In the genomic region with DNA sequence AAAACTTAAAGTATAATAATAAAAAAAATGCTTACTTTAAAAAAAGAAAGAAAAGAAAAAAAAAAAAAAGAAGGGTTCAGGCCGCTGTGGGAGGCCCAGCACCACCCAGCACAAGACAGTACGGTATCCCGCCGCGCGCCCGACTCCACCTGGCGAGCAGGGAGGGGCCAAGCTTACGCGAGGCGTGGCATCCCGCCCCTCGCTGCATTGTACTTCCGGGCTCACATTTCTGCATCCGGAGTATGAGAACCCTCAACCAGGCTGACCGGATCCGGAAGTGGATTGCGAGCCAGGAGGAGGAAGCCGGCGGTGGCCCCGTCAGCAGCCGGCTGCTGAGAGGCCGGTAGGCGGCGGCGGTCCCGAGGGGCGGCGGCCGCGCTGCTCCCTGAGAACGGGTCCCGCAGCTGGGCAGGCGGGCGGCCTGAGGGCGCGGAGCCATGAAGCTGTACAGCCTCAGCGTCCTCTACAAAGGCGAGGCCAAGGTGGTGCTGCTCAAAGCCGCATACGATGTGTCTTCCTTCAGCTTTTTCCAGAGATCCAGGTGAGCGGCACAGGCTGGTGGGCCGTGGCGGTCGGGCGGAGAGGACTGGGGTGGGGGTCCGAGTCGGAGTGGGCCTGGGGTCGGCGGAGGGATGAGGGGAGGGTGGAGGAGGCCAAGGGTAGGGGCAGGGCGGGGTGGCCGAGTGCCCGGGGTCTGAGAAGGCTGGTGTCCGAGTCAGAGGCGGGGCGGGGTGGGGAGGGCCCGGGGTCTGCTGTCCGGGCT, we compare ENCODE assay signal across 1 cellular context.
TF ChIP-seq lines count a peak whose summit lies in the region.

A gene (plus strand): TSS at position 280 of the 763 bp plus-strand sequence. CDS start 158 bp downstream, at position 438.

TF ChIP-seq in HCT116, 20 proteins besides CTCF, POLR2A, EP300 and RAD21 (continued from another document):
- no peak for TF ChIP-seq JUND (IDR thresholded peaks at IDR 0.05)
- peak; percentile 87 for TF ChIP-seq ELF1 (IDR thresholded peaks at IDR 0.05; ENCODE audit: borderline replicate concordance, low read depth)
- peak; percentile 30 for TF ChIP-seq YY1 (IDR thresholded peaks at IDR 0.05; ENCODE audit: extremely low read depth, insufficient replicate concordance, low read depth, low read length)
- TF ChIP-seq TCF7L2 (IDR thresholded peaks at IDR 0.05; ENCODE audit: borderline replicate concordance, extremely low read depth, insufficient read depth, insufficient read length) = peak; percentile 12
- peak; percentile 92 for TF ChIP-seq POLR2AphosphoS5 (IDR thresholded peaks at IDR 0.05; ENCODE audit: low read depth, low read length)
- no peak for TF ChIP-seq EZH2phosphoT487 (IDR thresholded peaks at IDR 0.05; ENCODE audit: borderline replicate concordance)
- TF ChIP-seq CBX3 (IDR thresholded peaks at IDR 0.05; ENCODE audit: low read depth) = peak; percentile 38
- peak; percentile 90 for TF ChIP-seq SIN3A (IDR thresholded peaks at IDR 0.05; ENCODE audit: low read depth)
- TF ChIP-seq EZH2 (IDR thresholded peaks at IDR 0.05) = no peak
- TF ChIP-seq SRF (IDR thresholded peaks at IDR 0.05; ENCODE audit: low read depth) = no peak
